ENCODE assay signal across 13 cellular contexts in genomic region chr15:57592836-57593420, GRCh38. TPM values are rescaled to one million over a fixed set of nuclear protein-coding genes. Genes with fewer than 3 reads are reported as not detected.
DNase-seq lines count a peak whose midpoint lies in the region; ATAC-seq and TF ChIP-seq lines count a peak whose summit lies in the region.
"Had no signal": no experiment of that assay in that cellular context is flagged by ENCODE, and none has a peak within 500 bp of the region (broad histone marks: within the 10 kb centered on the region; RNA-seq: fewer than 3 reads in every experiment).

No MANE protein-coding gene starts in this region.

- H3K27ac Mint-ChIP-seq in T-helper 1 cell treated with Interleukin-12 subunit alpha and Interleukin-12 subunit beta and Interleukin-4 antibody, amounts not matched to agents 30 μg/mL and 1 μg/mL, for 36 hours: no peak overlapping the region
- no peak overlapping the region for H3K27ac Mint-ChIP-seq in activated naive CD8-positive, alpha-beta T cell treated with anti-CD3 and anti-CD28 coated beads for 36 hours

- TF ChIP-seq CTCF in left lung (IDR thresholded peaks at IDR 0.05) (no peak), spleen (IDR thresholded peaks at IDR 0.05 in 8 of 11, conservative IDR thresholded peaks at IDR 0.05 in 3 of 11) (no peak)

- H3K36me3 Mint-ChIP-seq in T-helper 1 cell treated with Interleukin-12 subunit alpha and Interleukin-12 subunit beta and Interleukin-4 antibody, amounts not matched to agents 30 μg/mL and 1 μg/mL, for 36 hours (ENCODE audit: low read depth): no peaks in the 10 kb centered on the region
- H3K36me3 Mint-ChIP-seq in activated naive CD8-positive, alpha-beta T cell treated with anti-CD3 and anti-CD28 coated beads for 36 hours: no peaks in the 10 kb centered on the region

- peaks cover 4% of the 10 kb centered on the region for H3K4me1 Mint-ChIP-seq in T-helper 1 cell treated with Interleukin-12 subunit alpha and Interleukin-12 subunit beta and Interleukin-4 antibody, amounts not matched to agents 30 μg/mL and 1 μg/mL, for 36 hours (ENCODE audit: low read depth)
- peaks cover 3% of the 10 kb centered on the region for H3K4me1 Mint-ChIP-seq in activated naive CD8-positive, alpha-beta T cell treated with anti-CD3 and anti-CD28 coated beads for 36 hours

- H3K27ac ChIP-seq in left lung (no peak overlapping the region), spleen (peak overlapping the region in 6 of 8 donors; percentile 74 to 85 (median 78))
- H3K27ac ChIP-seq: GM23248 had no signal

- H3K9me3 Mint-ChIP-seq in T-helper 1 cell treated with Interleukin-12 subunit alpha and Interleukin-12 subunit beta and Interleukin-4 antibody, amounts not matched to agents 30 μg/mL and 1 μg/mL, for 36 hours: no peaks in the 10 kb centered on the region
- no peaks in the 10 kb centered on the region for H3K9me3 Mint-ChIP-seq in activated naive CD8-positive, alpha-beta T cell treated with anti-CD3 and anti-CD28 coated beads for 36 hours

- 52 to 81% (median 78%) methylated on average over 4 to 5 of the region's 5 CpGs for WGBS in spleen, 5 donors

- no peak for DNase-seq in T-helper 1 cell
- DNase-seq in activated naive CD8-positive, alpha-beta T cell treated with anti-CD3 and anti-CD28 coated beads for 36 hours: no peak
- DNase-seq in left lung: no peak
- DNase-seq in spleen: no peak
- DNase-seq: activated CD4-positive, CD25-positive, alpha-beta regulatory T cell; activated effector memory CD4-positive, alpha-beta T cell treated with anti-CD3 and anti-CD28 coated beads, Interleukin-2, amount 50 U/mL, for 16 hours; GM23248; NCI-H510A treated with DMSO at 0.1 percent for 48 hours; testis had no signal

- intact Hi-C loops in left lung (cut with DNase I) (no loop called here), spleen (cut with DNase I; ENCODE audit: low total_unique reads) (no loop called here)

- H3K4me1 ChIP-seq in left lung: peaks cover 5 to 17% of the 10 kb centered on the region in 2 donors
- peaks cover 3 to 41% (median 21%) of the 10 kb centered on the region in 6 donors for H3K4me1 ChIP-seq in spleen

- ATAC-seq in left lung (no peak), HG02885 (IDR thresholded peaks at IDR 0.05; ENCODE audit: poor library complexity, unreplicated experiment) (no peak), HG02970 (IDR thresholded peaks at IDR 0.05; ENCODE audit: low FRiP score, unreplicated experiment) (no peak), GM18907 (IDR thresholded peaks at IDR 0.05; ENCODE audit: unreplicated experiment) (no peak)

- H3K27me3 Mint-ChIP-seq in T-helper 1 cell treated with Interleukin-12 subunit alpha and Interleukin-12 subunit beta and Interleukin-4 antibody, amounts not matched to agents 30 μg/mL and 1 μg/mL, for 36 hours (ENCODE audit: low read depth): peaks cover 57% of the 10 kb centered on the region
- peaks cover 42% of the 10 kb centered on the region for H3K27me3 Mint-ChIP-seq in activated naive CD8-positive, alpha-beta T cell treated with anti-CD3 and anti-CD28 coated beads for 36 hours

- H3K9me3 ChIP-seq in left lung: no peaks in the 10 kb centered on the region
- no peaks in the 10 kb centered on the region for H3K9me3 ChIP-seq in spleen
- H3K9me3 ChIP-seq: testis had no signal

- no peak for TF ChIP-seq POLR2A in spleen (IDR thresholded peaks at IDR 0.05)

- peak overlapping the region; percentile 27 for H3K4me3 Mint-ChIP-seq in T-helper 1 cell treated with Interleukin-12 subunit alpha and Interleukin-12 subunit beta and Interleukin-4 antibody, amounts not matched to agents 30 μg/mL and 1 μg/mL, for 36 hours
- H3K4me3 Mint-ChIP-seq in activated naive CD8-positive, alpha-beta T cell treated with anti-CD3 and anti-CD28 coated beads for 36 hours: peak overlapping the region; percentile 15

- peaks cover 0 to 24% of the 10 kb centered on the region in 2 donors for H3K27me3 ChIP-seq in left lung
- peaks cover 0 to 24% (median 3%) of the 10 kb centered on the region in 7 donors for H3K27me3 ChIP-seq in spleen (replicated peaks in 1 of 7)
- H3K27me3 ChIP-seq: testis had no signal

- H3K4me3 ChIP-seq in left lung (peak overlapping the region; percentile 36 to 57), spleen (peak overlapping the region in 7 of 8 donors; percentile 49 to 82 (median 51))

- H3K36me3 ChIP-seq in left lung: no peaks in the 10 kb centered on the region
- H3K36me3 ChIP-seq in spleen: no peaks in the 10 kb centered on the region

RNA-seq across cellular contexts. Expression of gene MYZAP, which starts 1.2 kb away (rescaled TPM):
- not detected for total RNA-seq in activated naive CD8-positive, alpha-beta T cell treated with anti-CD3 and anti-CD28 coated beads for 36 hours
- total RNA-seq in left lung (10 to 100 TPM; 17.1 to 20.0 TPM), spleen (10 to 100 TPM in 6 of 7 donors, 1 to 10 TPM in 1; 9.1 to 26.2 (median 15.0) TPM)
- 10 to 100 TPM in 1 of 3 donors, 1 to 10 TPM in 2; 4.1 to 15.9 (median 4.1) TPM for polyA plus RNA-seq in spleen
- total RNA-seq: GM23248 had no signal

Comparison
In these comparisons a context has a peak if more than half of its experiments do, and no peak if none do; other contexts are left out.
1. H3K27ac ChIP-seq: peak in spleen (6 of 8); none in left lung (0 of 2).
2. RNA of gene MYZAP, which starts 1.2 kb away (total RNA-seq): 17.1 to 20.0 TPM in left lung and 9.1 to 26.2 TPM in spleen; not detected in activated naive CD8-positive, alpha-beta T cell treated with anti-CD3 and anti-CD28 coated beads for 36 hours; every median in the first group is over 10 times any median in the second.